4 cellular contexts compared by ENCODE assay signal in genomic region chr12:12306-12705, GRCh38. TPM values are rescaled to one million over a fixed set of nuclear protein-coding genes. Genes with fewer than 3 reads are reported as not detected.
"Had no signal": no experiment of that assay in that cellular context is flagged by ENCODE, and none has a peak within 500 bp of the region (broad histone marks: within the 10 kb centered on the region; RNA-seq: fewer than 3 reads in every experiment).

No MANE protein-coding gene starts in this region.

RNA-seq across cellular contexts. Expression of gene IQSEC3, which starts 54.3 kb away (rescaled TPM):
- total RNA-seq: activated B cell treated with CpG ODN at 0.5 μM for 24 hours, LHCN-M2, NCI-H460, SK-MEL-5 had no signal
